In the genomic region with DNA sequence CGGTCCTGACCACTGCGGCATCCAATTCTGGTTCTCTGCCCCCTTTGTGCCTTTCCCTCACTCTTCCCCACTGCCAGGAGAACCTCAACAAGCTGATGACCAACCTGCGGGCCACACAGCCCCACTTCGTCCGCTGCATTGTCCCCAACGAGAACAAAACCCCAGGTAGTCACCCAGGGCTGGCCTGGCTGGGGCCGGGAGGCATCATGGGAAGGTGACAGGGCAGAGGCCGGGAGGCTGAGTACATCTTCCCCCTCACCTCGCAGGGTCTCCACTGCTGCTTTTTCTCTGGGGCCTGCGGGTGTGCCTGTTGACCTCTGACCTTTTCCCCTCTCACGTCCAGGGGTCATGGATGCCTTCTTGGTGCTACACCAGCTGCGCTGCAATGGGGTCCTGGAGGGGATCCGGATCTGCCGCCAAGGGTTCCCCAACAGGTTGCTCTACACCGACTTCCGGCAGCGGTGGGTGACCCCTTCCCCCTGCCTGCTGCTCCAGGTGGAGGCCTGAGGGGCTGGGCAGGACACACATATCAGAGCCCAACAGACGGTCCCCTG, we compare ENCODE assay signal across 21 cellular contexts. TPM values are rescaled to one million over a fixed set of nuclear protein-coding genes. Genes with fewer than 3 reads are reported as not detected.
"Had no signal": no experiment of that assay in that cellular context is flagged by ENCODE, and none has a peak within 500 bp of the region (broad histone marks: within the 10 kb centered on the region; RNA-seq: fewer than 3 reads in every experiment).

No MANE protein-coding gene starts in this region.

- H3K27ac Mint-ChIP-seq: activated CD4-positive, alpha-beta memory T cell treated with anti-CD3 and anti-CD28 coated beads, Interleukin-2, amount 10 ng/mL, durations not matched to agents 7 days and 5 days; activated CD4-positive, alpha-beta T cell treated with anti-CD3 and anti-CD28 coated beads, Interleukin-2, amount 10 ng/mL, durations not matched to agents 24 days and 14 days; dendritic cell treated with granulocyte-macrophage colony-stimulating factor and Interleukin-4, amounts not matched to agents 40 ng/mL and 50 ng/mL, for 4 days; natural killer cell treated with Interleukin-12 subunit alpha and Interleukin-12 subunit beta and Interleukin-15 and Interleukin-18, amount 100 ng/mL, for 72 hours had no signal

- FAIRE-seq: endometrium had no signal

- H3K27ac ChIP-seq: cardiac muscle cell, foreskin keratinocyte, left lung, SK-N-MC, spleen had no signal

- DNase-seq: activated CD4-positive, alpha-beta memory T cell treated with anti-CD3 and anti-CD28 coated beads, Interleukin-2, amount 10 ng/mL, durations not matched to agents 7 days and 5 days; activated CD4-positive, alpha-beta T cell treated with anti-CD3 and anti-CD28 coated beads, Interleukin-2, amount 10 ng/mL, durations not matched to agents 24 days and 14 days; activated naive CD4-positive, alpha-beta T cell treated with Interleukin-2 at 50 U/mL for 16 hours; activated T-cell treated with anti-CD3 and anti-CD28 coated beads, Interleukin-2, amount 50 U/mL, for 4 hours; effector CD4-positive, alpha-beta T cell; erythroblast; foreskin keratinocyte; immature natural killer cell; kidney glomerular epithelial cell; left lung; mammary epithelial cell; nucleus accumbens; spleen; stimulated activated CD4-positive, alpha-beta T cell treated with anti-CD3 and anti-CD28 coated beads, Interleukin-4, amount 100 ng/mL, for 1 hour; stimulated activated naive CD8-positive, alpha-beta T cell treated with anti-CD3 and anti-CD28 coated beads, Interleukin-15, Interleukin-2, amounts not matched to agents 100 U/mL and 50 U/mL, for 24 hours had no signal

- H3K9me3 ChIP-seq: left lung, spleen had no signal

- H3K27me3 Mint-ChIP-seq: activated CD4-positive, alpha-beta memory T cell treated with anti-CD3 and anti-CD28 coated beads, Interleukin-2, amount 10 ng/mL, durations not matched to agents 7 days and 5 days; activated CD4-positive, alpha-beta T cell treated with anti-CD3 and anti-CD28 coated beads, Interleukin-2, amount 10 ng/mL, durations not matched to agents 24 days and 14 days had no signal

- H3K36me3 Mint-ChIP-seq: natural killer cell treated with Interleukin-12 subunit alpha and Interleukin-12 subunit beta and Interleukin-15 and Interleukin-18, amount 100 ng/mL, for 72 hours had no signal

- H3K4me3 ChIP-seq: cardiac muscle cell, left lung, SK-N-MC, spleen had no signal

- H3K4me1 ChIP-seq: foreskin keratinocyte, left lung, spleen had no signal

- H3K4me1 Mint-ChIP-seq: activated CD4-positive, alpha-beta memory T cell treated with anti-CD3 and anti-CD28 coated beads, Interleukin-2, amount 10 ng/mL, durations not matched to agents 7 days and 5 days; activated CD4-positive, alpha-beta T cell treated with anti-CD3 and anti-CD28 coated beads, Interleukin-2, amount 10 ng/mL, durations not matched to agents 24 days and 14 days; immature natural killer cell; mesothelial cell of epicardium had no signal

- ATAC-seq: activated T-cell treated with anti-CD3 and anti-CD28 coated beads, Interleukin-2, amount 50 U/mL, for 4 hours; foreskin keratinocyte; left lung; natural killer cell treated with Interleukin-12 subunit alpha and Interleukin-12 subunit beta and Interleukin-15 and Interleukin-18, amount 100 ng/mL, for 72 hours; stimulated activated naive CD8-positive, alpha-beta T cell treated with anti-CD3 and anti-CD28 coated beads, Interleukin-15, Interleukin-2, amounts not matched to agents 100 U/mL and 50 U/mL, for 24 hours had no signal

- H3K9me3 Mint-ChIP-seq: activated CD4-positive, alpha-beta memory T cell treated with anti-CD3 and anti-CD28 coated beads, Interleukin-2, amount 10 ng/mL, durations not matched to agents 7 days and 5 days; activated CD4-positive, alpha-beta T cell treated with anti-CD3 and anti-CD28 coated beads, Interleukin-2, amount 10 ng/mL, durations not matched to agents 24 days and 14 days; activated T-cell treated with anti-CD3 and anti-CD28 coated beads, Interleukin-2, amount 50 U/mL, for 4 hours; dendritic cell treated with granulocyte-macrophage colony-stimulating factor and Interleukin-4, amounts not matched to agents 40 ng/mL and 50 ng/mL, for 4 days; immature natural killer cell; mesothelial cell of epicardium; natural killer cell treated with Interleukin-12 subunit alpha and Interleukin-12 subunit beta and Interleukin-15 and Interleukin-18, amount 100 ng/mL, for 72 hours had no signal

- H3K4me3 Mint-ChIP-seq: activated CD4-positive, alpha-beta memory T cell treated with anti-CD3 and anti-CD28 coated beads, Interleukin-2, amount 10 ng/mL, durations not matched to agents 7 days and 5 days; activated CD4-positive, alpha-beta T cell treated with anti-CD3 and anti-CD28 coated beads, Interleukin-2, amount 10 ng/mL, durations not matched to agents 24 days and 14 days; activated T-cell treated with anti-CD3 and anti-CD28 coated beads, Interleukin-2, amount 50 U/mL, for 4 hours; dendritic cell treated with granulocyte-macrophage colony-stimulating factor and Interleukin-4, amounts not matched to agents 40 ng/mL and 50 ng/mL, for 4 days; immature natural killer cell; mesothelial cell of epicardium; natural killer cell treated with Interleukin-12 subunit alpha and Interleukin-12 subunit beta and Interleukin-15 and Interleukin-18, amount 100 ng/mL, for 72 hours had no signal

- H3K27me3 ChIP-seq: cardiac muscle cell, spleen had no signal

RNA-seq across cellular contexts. Expression of a gene that starts 35.1 kb away (rescaled TPM):
- polyA plus RNA-seq: immature natural killer cell had no signal
